ENCODE assay signal across 8 cellular contexts in genomic region chr14:31419179-31420012, GRCh38. TPM values are rescaled to one million over a fixed set of nuclear protein-coding genes. Genes with fewer than 3 reads are reported as not detected.
DNase-seq lines count a peak whose midpoint lies in the region; ATAC-seq, FAIRE-seq and TF ChIP-seq lines count a peak whose summit lies in the region.

No MANE protein-coding gene starts in this region.

- H3K9ac ChIP-seq in HepG2 (ENCODE audit: insufficient read depth, low read depth, low read length), result peak overlapping the region; percentile 90

- no peaks in the 10 kb centered on the region for H3K36me3 ChIP-seq in ascending aorta
- H3K36me3 ChIP-seq in HepG2 (replicated peaks in 1 of 2; ENCODE audit: control insufficient read depth in 1 of 2, insufficient read depth in 2 of 2, low read length in 2 of 2), result no peaks in the 10 kb centered on the region
- no peaks in the 10 kb centered on the region for H3K36me3 ChIP-seq in tibial artery

- H3K27me3 ChIP-seq in ascending aorta (no peaks in the 10 kb centered on the region), HepG2 (ENCODE audit: control insufficient read depth in 1 of 2, insufficient read depth in 2 of 2, low read length in 2 of 2) (no peaks in the 10 kb centered on the region; a peak in 1 of 5 replicates), tibial artery (no peaks in the 10 kb centered on the region)

- no peak for FAIRE-seq in HepG2 (lab: Jason Lieb, UNC)

- POLR2A ChIA-PET in HepG2 (lab: Yijun Ruan, JAX), result interaction anchor here (1.0 to 4.9 kb wide), 29 partner anchors 11 to 784 kb away, joined by 3 to 181 read pairs (median 10); partner anchors contain the start of genes ARHGAP5, DTD2, HECTD1 and NUBPL

- TF ChIP-seq EP300 in HepG2 (IDR thresholded peaks at IDR 0.05; ENCODE audit: low read depth in 2 of 2, low read length in 2 of 2) (peak in 1 of 2 experiments; percentile 49; a peak in 1 of 4 replicates), HepG2 (CRISPR knock-in tag; IDR thresholded peaks at IDR 0.05; ENCODE audit: borderline replicate concordance) (no peak)

- TF ChIP-seq CTCF in AG10803 (conservative IDR thresholded peaks at IDR 0.05; ENCODE audit: low read length), result no peak
- no peak for TF ChIP-seq CTCF in ascending aorta (IDR thresholded peaks at IDR 0.05)
- no peak for TF ChIP-seq CTCF in HepG2 (CRISPR knock-in tag; IDR thresholded peaks at IDR 0.05)
- no peak for TF ChIP-seq CTCF in tibial artery (IDR thresholded peaks at IDR 0.05)

- H3K27ac ChIP-seq in ascending aorta, result peak overlapping the region; percentile 87 to 88
- H3K27ac ChIP-seq in HepG2 (ENCODE audit: extremely low read length, insufficient read depth, low read length), result peak overlapping the region; percentile 89
- H3K27ac ChIP-seq in tibial artery, result peak overlapping the region; percentile 84 to 85

- DNase-seq in AG10803 (ENCODE audit: low read depth) (peak; percentile 49), HT-29 (ENCODE audit: low spot score) (peak; percentile 3), ascending aorta (ENCODE audit: low spot score in 2 of 2) (no peak), HepG2 (ENCODE audit: low spot score) (no peak), tibial artery (no peak), putamen (ENCODE audit: low spot score) (no peak)

- no peak for TF ChIP-seq POLR2A in HepG2 (IDR thresholded peaks at IDR 0.05; ENCODE audit: insufficient read depth in 1 of 2, low read depth in 2 of 2, low read length in 2 of 2)

- H3K4me2 ChIP-seq in HepG2 (ENCODE audit: low read depth, low read length), result peak overlapping the region; percentile 78

- intact Hi-C loops in ascending aorta (cut with DNase I), result loop anchor here (1.0 to 10.0 kb wide), 3 partner anchors 29 to 655 kb away; partner anchors contain the start of genes ARHGAP5 and DTD2
- intact Hi-C loops in HepG2 (cut with micrococcal nuclease; ENCODE audit: unreplicated experiment), result loop anchor here (1.0 to 5.0 kb wide), 4 partner anchors 38 to 658 kb away; partner anchors contain the start of genes ARHGAP5, DTD2 and HECTD1
- intact Hi-C loops in tibial artery (cut with DNase I; ENCODE audit: low total_unique reads), result loop anchor here (2.0 kb wide), 1 partner anchor 37 kb away; the partner anchor contains the start of gene DTD2

- no peaks in the 10 kb centered on the region for H3K9me3 ChIP-seq in ascending aorta
- H3K9me3 ChIP-seq in HepG2 (ENCODE audit: low read length), result no peaks in the 10 kb centered on the region
- H3K9me3 ChIP-seq in tibial artery, result no peaks in the 10 kb centered on the region

- TF ChIP-seq RAD21 in HepG2 (CRISPR knock-in tag; IDR thresholded peaks at IDR 0.05), result no peak

- peaks cover 0 to 12% of the 10 kb centered on the region in 2 donors for H3K4me1 ChIP-seq in ascending aorta
- H3K4me1 ChIP-seq in HepG2 (ENCODE audit: insufficient read depth, low read length), result peaks cover 38% of the 10 kb centered on the region
- H3K4me1 ChIP-seq in tibial artery, result peaks cover 0 to 42% (median 14%) of the 10 kb centered on the region in 4 donors

- ATAC-seq in HepG2 (no peak), GM19351 (IDR thresholded peaks at IDR 0.05; ENCODE audit: unreplicated experiment) (no peak), GM18511 (IDR thresholded peaks at IDR 0.05; ENCODE audit: unreplicated experiment) (no peak)

- peak overlapping the region; percentile 23 for H2AFZ ChIP-seq in HepG2 (ENCODE audit: low read length)

- H3K79me2 ChIP-seq in HepG2 (ENCODE audit: insufficient read depth, low read length), result peaks cover 45% of the 10 kb centered on the region

- in situ Hi-C loops in HepG2 (cut with HindIII; ENCODE audit: extremely low pct_ligation_motif_present, low pct_unique_long_range_greater_than_20kb), result loop anchor here (5.0 kb wide), 1 partner anchor 38 kb away; the partner anchor contains the start of gene DTD2

- TSS peak; percentile 66 for BruUV-seq in HepG2 (replicated peaks; lab: Mats Ljungman, UMichigan)

- peak overlapping the region; percentile 99 for H3K4me3 ChIP-seq in AG10803 (ENCODE audit: low read length)
- peak overlapping the region; percentile 91 to 97 for H3K4me3 ChIP-seq in ascending aorta
- peak overlapping the region; percentile 73 to 99 (median 85) for H3K4me3 ChIP-seq in HepG2 (replicated peaks in 1 of 3; ENCODE audit: insufficient read depth in 1 of 3, low read depth in 2 of 3, low read length in 3 of 3)
- H3K4me3 ChIP-seq in tibial artery, result peak overlapping the region; percentile 83 to 88

- no peaks in the 10 kb centered on the region for H4K20me1 ChIP-seq in HepG2 (ENCODE audit: insufficient read depth, low read length)

- CTCF ChIA-PET in HepG2 (lab: Yijun Ruan, JAX; ENCODE audit: low intra/inter-chr PET ratio, low total read pairs), result interaction anchor here (1.7 kb wide), 1 partner anchor 31 kb away, joined by 4 read pairs; no protein-coding TSS in a partner anchor

- 3% methylated on average over 15 of the region's 15 CpGs for WGBS in HepG2 (ENCODE audit: low lambda C conversion rate)

TF ChIP-seq in HepG2, 621 proteins besides CTCF, POLR2A, EP300 and RAD21 (continues in another document):
- TF ChIP-seq CCAR2 (optimal IDR thresholded peaks at IDR 0.05; ENCODE audit: low read depth, low read length) (peak; percentile 33), ZNF780A (CRISPR knock-in tag; IDR thresholded peaks at IDR 0.05) (no peak), KDM5A (IDR thresholded peaks at IDR 0.05; ENCODE audit: borderline replicate concordance, low read length) (0 out of 2 replicates have a peak, but pooled peaks have one; percentile 19), NFIC (IDR thresholded peaks at IDR 0.05; ENCODE audit: low read length) (peak; percentile 61; the same call in 1 of the 2 replicates), SIN3B (IDR thresholded peaks at IDR 0.05; ENCODE audit: low read length) (peak; percentile 26)

RNA-seq across cellular contexts. Expression of gene HEATR5A, which starts 1.0 kb away (rescaled TPM):
- total RNA-seq in HT-29 (2014; rRNA removed; shearing (Covaris generic)), result 4.1 and 5.8 TPM in 2 replicates
- 11.6 TPM for total RNA-seq in ascending aorta
- 105 and 172 TPM in 2 replicates for total RNA-seq in HepG2 (2016; rRNA removed; fragmentation: Illumina TruSeq; extraction: Trizol)
- 20.4 and 21.9 TPM in 2 replicates for total RNA-seq in HepG2 (2016; cell fraction: cytosol; rRNA removed; fragmentation: Illumina TruSeq; extraction: Trizol; ENCODE audit: low read depth)
- total RNA-seq in HepG2 (2016; cell fraction: insoluble cytoplasmic fraction; rRNA removed; fragmentation: Illumina TruSeq; extraction: Trizol), result 101 and 173 TPM in 2 replicates
- total RNA-seq in HepG2 (2016; cell fraction: membrane; rRNA removed; fragmentation: Illumina TruSeq; extraction: Trizol), result 25.0 and 28.4 TPM in 2 replicates
- 106 and 117 TPM in 2 replicates for total RNA-seq in HepG2 (2016; cell fraction: nucleus; rRNA removed; fragmentation: Illumina TruSeq; extraction: Trizol)
- 35.4 and 36.4 TPM in 2 replicates for polyA plus RNA-seq in HepG2 (2011; rRNA removed)
- polyA plus RNA-seq in HepG2 (2011; cell fraction: cytosol; rRNA removed), result 18.7 and 28.7 TPM in 2 replicates
- polyA plus RNA-seq in HepG2 (2011; cell fraction: nucleus; rRNA removed), result 17.1 and 21.5 TPM in 2 replicates
- polyA plus RNA-seq in HepG2 (2012), result 36.1 and 45.9 TPM in 2 replicates
- 7.9 and 8.6 TPM in 2 replicates for polyA plus RNA-seq in HepG2 (2016; cell fraction: cytosol; fragmentation: Illumina TruSeq; extraction: Trizol; ENCODE audit: low read depth)
- polyA plus RNA-seq in HepG2 (2016; cell fraction: insoluble cytoplasmic fraction; fragmentation: Illumina TruSeq; extraction: Trizol; ENCODE audit: low read depth), result 69.4 and 72.9 TPM in 2 replicates
- polyA plus RNA-seq in HepG2 (2016; cell fraction: membrane; fragmentation: Illumina TruSeq; extraction: Trizol; ENCODE audit: low read depth), result 11.9 and 12.6 TPM in 2 replicates
- 46.2 and 49.9 TPM in 2 replicates for polyA plus RNA-seq in HepG2 (2016; cell fraction: nucleus; fragmentation: Illumina TruSeq; extraction: Trizol; ENCODE audit: insufficient read depth, low read depth)
- 118 and 198 TPM in 2 replicates for polyA minus RNA-seq in HepG2 (2011; rRNA and poly(A)+ RNA removed; ENCODE audit: low replicate concordance)
- 44.9 and 53.1 TPM in 2 replicates for polyA minus RNA-seq in HepG2 (2011; cell fraction: cytosol; rRNA and poly(A)+ RNA removed)
- polyA minus RNA-seq in HepG2 (2011; cell fraction: nucleus; rRNA and poly(A)+ RNA removed), result 106 and 121 TPM in 2 replicates

RNA-seq across cellular contexts. Expression of gene DTD2, which starts 37.9 kb away (rescaled TPM):
- total RNA-seq in HT-29 (2014; rRNA removed; shearing (Covaris generic)), result 7.2 and 12.3 TPM in 2 replicates
- 120 TPM for total RNA-seq in ascending aorta
- total RNA-seq in HepG2 (2016; rRNA removed; fragmentation: Illumina TruSeq; extraction: Trizol), result 49.8 and 68.8 TPM in 2 replicates
- total RNA-seq in HepG2 (2016; cell fraction: cytosol; rRNA removed; fragmentation: Illumina TruSeq; extraction: Trizol; ENCODE audit: low read depth), result 29.9 and 37.9 TPM in 2 replicates
- 53.1 and 63.5 TPM in 2 replicates for total RNA-seq in HepG2 (2016; cell fraction: insoluble cytoplasmic fraction; rRNA removed; fragmentation: Illumina TruSeq; extraction: Trizol)
- 110 and 116 TPM in 2 replicates for total RNA-seq in HepG2 (2016; cell fraction: membrane; rRNA removed; fragmentation: Illumina TruSeq; extraction: Trizol)
- 23.2 and 25.1 TPM in 2 replicates for total RNA-seq in HepG2 (2016; cell fraction: nucleus; rRNA removed; fragmentation: Illumina TruSeq; extraction: Trizol)
- 22.3 and 22.5 TPM in 2 replicates for polyA plus RNA-seq in HepG2 (2011; rRNA removed)
- polyA plus RNA-seq in HepG2 (2011; cell fraction: cytosol; rRNA removed), result 29.0 and 29.5 TPM in 2 replicates
- polyA plus RNA-seq in HepG2 (2011; cell fraction: nucleus; rRNA removed), result 12.9 and 15.9 TPM in 2 replicates
- polyA plus RNA-seq in HepG2 (2012), result 22.3 and 30.1 TPM in 2 replicates
- polyA plus RNA-seq in HepG2 (2016; cell fraction: cytosol; fragmentation: Illumina TruSeq; extraction: Trizol; ENCODE audit: low read depth), result 23.7 and 37.0 TPM in 2 replicates
- 61.0 and 63.9 TPM in 2 replicates for polyA plus RNA-seq in HepG2 (2016; cell fraction: insoluble cytoplasmic fraction; fragmentation: Illumina TruSeq; extraction: Trizol; ENCODE audit: low read depth)
- polyA plus RNA-seq in HepG2 (2016; cell fraction: membrane; fragmentation: Illumina TruSeq; extraction: Trizol; ENCODE audit: low read depth), result 76.4 and 78.9 TPM in 2 replicates
- polyA plus RNA-seq in HepG2 (2016; cell fraction: nucleus; fragmentation: Illumina TruSeq; extraction: Trizol; ENCODE audit: insufficient read depth, low read depth), result 28.5 and 28.7 TPM in 2 replicates
- 7.0 and 35.4 TPM in 2 replicates for polyA minus RNA-seq in HepG2 (2011; rRNA and poly(A)+ RNA removed; ENCODE audit: low replicate concordance)
- polyA minus RNA-seq in HepG2 (2011; cell fraction: cytosol; rRNA and poly(A)+ RNA removed), result 28.0 and 32.8 TPM in 2 replicates
- polyA minus RNA-seq in HepG2 (2011; cell fraction: nucleus; rRNA and poly(A)+ RNA removed), result 26.9 and 32.9 TPM in 2 replicates

Comparison
In these comparisons a context has a peak if more than half of its experiments do, and no peak if none do; other contexts are left out.
1. DNase-seq: peak in AG10803 (single experiment) and HT-29 (single experiment); none in ascending aorta (0 of 2), HepG2 (single experiment), tibial artery (0 of 2) and putamen (single experiment).
2. Peak in every context shown above with its lines, with median percentiles within 50 percentile points of each other: H3K4me3 ChIP-seq and H3K27ac ChIP-seq.